ENCODE assay signal across 1 cellular context in genomic region chr4:48944659-48945290, GRCh38.
TF ChIP-seq lines count a peak whose summit lies in the region.

No MANE protein-coding gene starts in this region.

TF ChIP-seq in GM12878, 131 proteins besides CTCF, POLR2A, EP300 and RAD21:
- TF ChIP-seq ZNF384 (IDR thresholded peaks at IDR 0.05; ENCODE audit: borderline replicate concordance, low read depth, low read length) (peak; percentile 80; the same call in 1 of the 2 replicates), PML (IDR thresholded peaks at IDR 0.05; ENCODE audit: low read length) (no peak)
TF ChIP-seq in GM12878: peak in this region for 1.
